In the genomic region with DNA sequence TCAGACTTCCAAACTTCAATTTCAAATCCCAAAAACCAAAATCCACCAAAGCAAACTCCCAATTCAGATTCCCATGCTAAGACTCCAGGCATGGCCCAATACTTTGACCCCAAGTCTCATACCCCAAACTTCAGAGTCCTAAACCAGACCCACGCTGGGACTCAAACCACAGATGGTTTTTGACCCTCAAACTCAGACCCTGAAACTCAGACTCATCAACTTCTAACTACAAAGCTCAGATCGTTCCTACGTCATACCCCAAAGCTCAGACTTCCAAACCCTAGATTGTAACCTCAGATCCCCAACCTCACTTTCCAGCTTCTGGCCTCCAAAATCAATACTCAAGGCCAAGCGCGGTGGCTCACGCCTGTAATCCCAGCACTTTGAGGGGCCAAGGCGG, we compare ENCODE assay signal across 32 cellular contexts. TPM values are rescaled to one million over a fixed set of nuclear protein-coding genes. Genes with fewer than 3 reads are reported as not detected.
"Had no signal": no experiment of that assay in that cellular context is flagged by ENCODE, and none has a peak within 500 bp of the region (broad histone marks: within the 10 kb centered on the region; RNA-seq: fewer than 3 reads in every experiment).

No MANE protein-coding gene starts in this region.

- H3K27me3 ChIP-seq: ascending aorta, cardiac muscle cell, Peyer's patch had no signal

- H3K4me1 ChIP-seq: ascending aorta, Peyer's patch, SJSA1 had no signal

- H3K9me3 ChIP-seq: ascending aorta, Peyer's patch, SJSA1, SK-N-SH had no signal

- H3K9me3 Mint-ChIP-seq: activated CD4-positive, alpha-beta memory T cell treated with anti-CD3 and anti-CD28 coated beads, Interleukin-2, amount 10 ng/mL, durations not matched to agents 7 days and 5 days; activated naive CD4-positive, alpha-beta T cell treated with anti-CD3 and anti-CD28 coated beads, Interleukin-2, amount 10 ng/mL, durations not matched to agents 7 days and 5 days; activated naive CD8-positive, alpha-beta T cell treated with anti-CD3 and anti-CD28 coated beads for 36 hours; activated T-cell treated with anti-CD3 and anti-CD28 coated beads, Interleukin-2, amount 50 U/mL, for 24 hours; T-helper 1 cell treated with Interleukin-12 subunit alpha and Interleukin-12 subunit beta and Interleukin-4 antibody, amounts not matched to agents 30 μg/mL and 1 μg/mL, for 36 hours; T-helper 2 cell treated with Interferon-gamma antibody and Interleukin-4, amounts not matched to agents 5 μg/mL and 100 μg/mL, for 36 hours had no signal

- H3K4me3 Mint-ChIP-seq: activated CD4-positive, alpha-beta memory T cell treated with anti-CD3 and anti-CD28 coated beads, Interleukin-2, amount 10 ng/mL, durations not matched to agents 7 days and 5 days; activated naive CD4-positive, alpha-beta T cell treated with anti-CD3 and anti-CD28 coated beads, Interleukin-2, amount 10 ng/mL, durations not matched to agents 7 days and 5 days; activated naive CD8-positive, alpha-beta T cell treated with anti-CD3 and anti-CD28 coated beads for 36 hours; activated T-cell treated with anti-CD3 and anti-CD28 coated beads, Interleukin-2, amount 50 U/mL, for 24 hours; central memory CD8-positive, alpha-beta T cell; T-helper 1 cell treated with Interleukin-12 subunit alpha and Interleukin-12 subunit beta and Interleukin-4 antibody, amounts not matched to agents 30 μg/mL and 1 μg/mL, for 36 hours; T-helper 2 cell treated with Interferon-gamma antibody and Interleukin-4, amounts not matched to agents 5 μg/mL and 100 μg/mL, for 36 hours had no signal

- DNase-seq: activated CD4-positive, alpha-beta memory T cell treated with anti-CD3 and anti-CD28 coated beads, Interleukin-2, amount 10 ng/mL, durations not matched to agents 7 days and 5 days; activated CD4-positive, alpha-beta T cell treated with anti-CD3 and anti-CD28 coated beads for 1 hour; activated CD4-positive, alpha-beta T cell treated with anti-CD3 and anti-CD28 coated beads for 48 hours; activated CD4-positive, CD25-positive, alpha-beta regulatory T cell; activated effector memory CD4-positive, alpha-beta T cell treated with Interleukin-2 at 50 U/mL for 16 hours; activated naive CD4-positive, alpha-beta T cell treated with anti-CD3 and anti-CD28 coated beads, Interleukin-2, amount 10 ng/mL, durations not matched to agents 7 days and 5 days; activated naive CD8-positive, alpha-beta T cell treated with anti-CD3 and anti-CD28 coated beads for 36 hours; activated T-cell treated with anti-CD3 and anti-CD28 coated beads, Interleukin-2, amount 50 U/mL, for 24 hours; amygdala; NCI-H1092 treated with DMSO at 0.1 percent for 48 hours; NCI-H1417 treated with DMSO at 0.1 percent for 48 hours; NCI-H1930; NCI-H2081 treated with DMSO at 0.1 percent for 48 hours; NCI-H345; NCI-H524 treated with DMSO at 0.1 percent for 48 hours; NK-92 treated with Interleukin-12 subunit alpha and Interleukin-12 subunit beta, amount 100 ng/mL, for 24 hours; PC-3; Peyer's patch; RPMI8226; SHP77 treated with DMSO at 0.1 percent for 48 hours; SK-N-SH had no signal

- ATAC-seq: K562, PC-3 had no signal

- H3K4me3 ChIP-seq: ascending aorta, cardiac muscle cell, K562, Peyer's patch, SJSA1 had no signal

- H3K36me3 ChIP-seq: ascending aorta, cardiac muscle cell, Peyer's patch, SJSA1 had no signal

- H3K4me1 Mint-ChIP-seq: activated naive CD4-positive, alpha-beta T cell treated with anti-CD3 and anti-CD28 coated beads, Interleukin-2, amount 10 ng/mL, durations not matched to agents 7 days and 5 days; activated naive CD8-positive, alpha-beta T cell treated with anti-CD3 and anti-CD28 coated beads for 36 hours; central memory CD8-positive, alpha-beta T cell had no signal

- H3K27ac Mint-ChIP-seq: activated CD4-positive, alpha-beta memory T cell treated with anti-CD3 and anti-CD28 coated beads, Interleukin-2, amount 10 ng/mL, durations not matched to agents 7 days and 5 days; activated naive CD8-positive, alpha-beta T cell treated with anti-CD3 and anti-CD28 coated beads for 36 hours; activated T-cell treated with anti-CD3 and anti-CD28 coated beads, Interleukin-2, amount 50 U/mL, for 24 hours; T-helper 1 cell treated with Interleukin-12 subunit alpha and Interleukin-12 subunit beta and Interleukin-4 antibody, amounts not matched to agents 30 μg/mL and 1 μg/mL, for 36 hours had no signal

- H3K36me3 Mint-ChIP-seq: activated naive CD4-positive, alpha-beta T cell treated with anti-CD3 and anti-CD28 coated beads, Interleukin-2, amount 10 ng/mL, durations not matched to agents 7 days and 5 days; activated naive CD8-positive, alpha-beta T cell treated with anti-CD3 and anti-CD28 coated beads for 36 hours had no signal

- H3K27ac ChIP-seq: ascending aorta, cardiac muscle cell, Peyer's patch, SJSA1, VCaP had no signal

RNA-seq across cellular contexts. Expression of gene RYR1, which starts 11.9 kb away (rescaled TPM):
- total RNA-seq: M059J, PC-3, SJSA1 had no signal

RNA-seq across cellular contexts. Expression of gene RASGRP4, which starts 19.3 kb away (rescaled TPM):
- total RNA-seq: chondrocyte, M059J, NCI-H460, PC-3, SJSA1 had no signal
- polyA plus RNA-seq: SK-N-SH had no signal
